Comparison of ENCODE assay signal across 20 cellular contexts in genomic region chr15:67385971-67386370, GRCh38.
DNase-seq lines count a peak whose midpoint lies in the region; ATAC-seq, FAIRE-seq and TF ChIP-seq lines count a peak whose summit lies in the region.
"Had no signal": no experiment of that assay in that cellular context is flagged by ENCODE, and none has a peak within 500 bp of the region (broad histone marks: within the 10 kb centered on the region; RNA-seq: fewer than 3 reads in every experiment).

No MANE protein-coding gene starts in this region.

- H3K9me3 ChIP-seq in OCI-LY1 (ENCODE audit: low read length) (no peaks in the 10 kb centered on the region), osteoblast (ENCODE audit: low read depth, low read length) (no peaks in the 10 kb centered on the region), H9 (ENCODE audit: control insufficient read depth, low read depth, low read length) (no peaks in the 10 kb centered on the region)
- H3K9me3 ChIP-seq: body of pancreas had no signal

- H4K20me1 ChIP-seq in OCI-LY1 (ENCODE audit: insufficient read depth, low read length) (no peaks in the 10 kb centered on the region), osteoblast (ENCODE audit: insufficient read depth, low read length) (no peaks in the 10 kb centered on the region), H9 (ENCODE audit: control insufficient read depth, insufficient read depth, insufficient read length) (no peaks in the 10 kb centered on the region)

- no peak overlapping the region for H2BK120ac ChIP-seq in H9 (ENCODE audit: low read depth, low read length, poor library complexity, severe bottlenecking)

- H3K9ac ChIP-seq in OCI-LY1 (ENCODE audit: low read length): no peak overlapping the region
- no peak overlapping the region for H3K9ac ChIP-seq in H9 (ENCODE audit: extremely low read depth, insufficient read length, low read length)

- no peak overlapping the region for H2BK5ac ChIP-seq in H9 (ENCODE audit: insufficient read length, low read length)

- no peaks in the 10 kb centered on the region for H3K36me3 ChIP-seq in BJ (ENCODE audit: control insufficient read depth, insufficient read depth, low read length)
- H3K36me3 ChIP-seq in OCI-LY1 (ENCODE audit: insufficient read depth, low read length): no peaks in the 10 kb centered on the region
- H3K36me3 ChIP-seq in osteoblast (ENCODE audit: insufficient read depth, low read length): no peaks in the 10 kb centered on the region

- H2BK12ac ChIP-seq in H9 (ENCODE audit: insufficient read length, low read depth, low read length): no peak overlapping the region

- no peak overlapping the region for H2AFZ ChIP-seq in OCI-LY1 (ENCODE audit: low read length)
- no peak overlapping the region for H2AFZ ChIP-seq in osteoblast (ENCODE audit: low read length)
- no peak overlapping the region for H2AFZ ChIP-seq in H9 (ENCODE audit: low read length)

- H2AK5ac ChIP-seq in H9 (ENCODE audit: insufficient read length, low read length): no peak overlapping the region

- peak; percentile 23; the same call in 1 of the 2 replicates for TF ChIP-seq CTCF in BJ (IDR thresholded peaks at IDR 0.05; ENCODE audit: insufficient read depth, low read depth, low read length)
- peak; percentile 21; the same call in 1 of the 2 replicates for TF ChIP-seq CTCF in OCI-LY1 (IDR thresholded peaks at IDR 0.05; ENCODE audit: low read length)
- TF ChIP-seq CTCF in osteoblast (IDR thresholded peaks at IDR 0.05; ENCODE audit: extremely low read depth, low read depth, low read length): peak; percentile 30
- no peak for TF ChIP-seq CTCF in H9 (conservative IDR thresholded peaks at IDR 0.05)

- no peaks in the 10 kb centered on the region for H3K23me2 ChIP-seq in H9 (ENCODE audit: insufficient read length, low read depth, low read length, poor library complexity, severe bottlenecking)

- no peak overlapping the region for H3K18ac ChIP-seq in H9 (ENCODE audit: insufficient read length, low read depth, low read length)

- H3T11ph ChIP-seq in H9 (ENCODE audit: low read length): no peak overlapping the region

- H4K91ac ChIP-seq in H9 (ENCODE audit: insufficient read length, low read depth, low read length): no peak overlapping the region

- H3K4me1 Mint-ChIP-seq in H9: peaks cover 3 to 4% of the 10 kb centered on the region in 2 experiments
- H3K4me1 Mint-ChIP-seq: naive thymus-derived CD8-positive, alpha-beta T cell had no signal

- H3K4me3 Mint-ChIP-seq in H9: no peak overlapping the region
- H3K4me3 Mint-ChIP-seq: activated CD4-positive, alpha-beta T cell treated with anti-CD3 and anti-CD28 coated beads, Interleukin-2, amount 10 ng/mL, durations not matched to agents 7 days and 5 days; activated naive CD8-positive, alpha-beta T cell treated with anti-CD3 and anti-CD28 coated beads, Interleukin-2, amount 10 ng/mL, durations not matched to agents 7 days and 5 days; naive thymus-derived CD8-positive, alpha-beta T cell had no signal

- no peak overlapping the region for H3K4me2 ChIP-seq in OCI-LY1 (ENCODE audit: low read length)
- H3K4me2 ChIP-seq in osteoblast (ENCODE audit: insufficient read depth, low read length): no peak overlapping the region
- H3K4me2 ChIP-seq in H9 (ENCODE audit: insufficient read depth, insufficient read length, low read length): no peak overlapping the region

- FAIRE-seq in endometrium (lab: Jason Lieb, UNC): peak; percentile 50

- no peak overlapping the region for H3K4ac ChIP-seq in H9 (ENCODE audit: low read depth, low read length)

- no peak overlapping the region for H4K8ac ChIP-seq in H9 (replicated peaks; ENCODE audit: insufficient read length, low read depth, low read length)

- H3K79me2 ChIP-seq in OCI-LY1 (ENCODE audit: insufficient read depth, low read length) (no peaks in the 10 kb centered on the region), osteoblast (ENCODE audit: insufficient read depth, low read length) (no peaks in the 10 kb centered on the region), H9 (ENCODE audit: insufficient read depth, low read length) (no peaks in the 10 kb centered on the region)

- no peak overlapping the region for H3K27ac ChIP-seq in OCI-LY1 (ENCODE audit: low read depth, low read length, poor library complexity, severe bottlenecking)
- H3K27ac ChIP-seq in osteoblast (ENCODE audit: low read depth, low read length): no peak overlapping the region
- H3K27ac ChIP-seq in H9 (ENCODE audit: insufficient read length, low read depth, low read length): no peak overlapping the region
- H3K27ac ChIP-seq: body of pancreas, epithelial cell of prostate had no signal

- no CpG with 5 or more reads among the region's 1 CpG for WGBS in H9 (ENCODE audit: extremely low coverage, insufficient read length, low lambda C conversion rate)

- H3K9me3 Mint-ChIP-seq in H9: no peaks in the 10 kb centered on the region
- H3K9me3 Mint-ChIP-seq: activated CD4-positive, alpha-beta T cell treated with anti-CD3 and anti-CD28 coated beads, Interleukin-2, amount 10 ng/mL, durations not matched to agents 7 days and 5 days; activated naive CD8-positive, alpha-beta T cell treated with anti-CD3 and anti-CD28 coated beads, Interleukin-2, amount 10 ng/mL, durations not matched to agents 7 days and 5 days; activated T-helper 2 cell treated with anti-CD3 and anti-CD28 coated beads, Interferon-gamma antibody, Interleukin-2, Interleukin-4, amounts not matched to agents 10 μg/mL and 5 μg/mL and 100 μg/mL, durations not matched to agents 14 hours and 24 hours and 36 hours; naive thymus-derived CD8-positive, alpha-beta T cell had no signal

- ATAC-seq in HG03439 (IDR thresholded peaks at IDR 0.05; ENCODE audit: unreplicated experiment): no peak
- ATAC-seq: body of pancreas; left cardiac atrium; naive thymus-derived CD8-positive, alpha-beta T cell had no signal

- no peak overlapping the region for H2BK20ac ChIP-seq in H9 (ENCODE audit: low read depth, low read length, poor library complexity, severe bottlenecking)

- CTCF ChIA-PET in BJ (lab: Yijun Ruan, JAX): interaction anchor here (1.7 kb wide), 1 partner anchor 450 kb away, joined by 5 read pairs; no protein-coding TSS in a partner anchor

- POLR2A ChIA-PET in BJ (lab: Charles Lee): no interaction called here

- no peaks in the 10 kb centered on the region for H3K36me3 Mint-ChIP-seq in H9 (ENCODE audit: insufficient read depth in 1 of 3, low read depth in 3 of 3)
- H3K36me3 Mint-ChIP-seq: activated naive CD8-positive, alpha-beta T cell treated with anti-CD3 and anti-CD28 coated beads, Interleukin-2, amount 10 ng/mL, durations not matched to agents 7 days and 5 days; naive thymus-derived CD8-positive, alpha-beta T cell had no signal

- H4K5ac ChIP-seq in H9 (ENCODE audit: insufficient read length, low read depth, low read length): no peak overlapping the region

- H3K4me3 ChIP-seq in BJ (ENCODE audit: low read depth, low read length) (no peak overlapping the region), OCI-LY1 (ENCODE audit: low read depth, low read length, poor library complexity, severe bottlenecking) (no peak overlapping the region), osteoblast (ENCODE audit: insufficient read depth, low read length) (no peak overlapping the region)
- H3K4me3 ChIP-seq: body of pancreas had no signal

- no peaks in the 10 kb centered on the region; the same call in 1 of the 2 replicates for H3K27me3 Mint-ChIP-seq in H9 (ENCODE audit: low read depth)
- H3K27me3 Mint-ChIP-seq: progenitor cell of endocrine pancreas had no signal

- H3K4me1 ChIP-seq in OCI-LY1 (ENCODE audit: insufficient read depth, low read length, severe bottlenecking) (no peaks in the 10 kb centered on the region), osteoblast (ENCODE audit: insufficient read depth, low read length) (no peaks in the 10 kb centered on the region), H9 (ENCODE audit: insufficient read depth, low read length) (no peaks in the 10 kb centered on the region)
- H3K4me1 ChIP-seq: body of pancreas had no signal

- H3K79me1 ChIP-seq in H9 (ENCODE audit: insufficient read depth, low read depth, low read length, poor library complexity, severe bottlenecking): no peaks in the 10 kb centered on the region

- no peak overlapping the region for H2BK15ac ChIP-seq in H9 (ENCODE audit: low read depth, low read length)

- H3K56ac ChIP-seq in H9 (ENCODE audit: insufficient read length, low read depth, low read length): no peak overlapping the region

- H3K23ac ChIP-seq in H9 (ENCODE audit: insufficient read length, low read depth, low read length): no peak overlapping the region

- no peak overlapping the region for H3K27ac Mint-ChIP-seq in H9
- H3K27ac Mint-ChIP-seq: activated CD4-positive, alpha-beta T cell treated with anti-CD3 and anti-CD28 coated beads, Interleukin-2, amount 10 ng/mL, durations not matched to agents 7 days and 5 days; activated naive CD8-positive, alpha-beta T cell treated with anti-CD3 and anti-CD28 coated beads, Interleukin-2, amount 10 ng/mL, durations not matched to agents 7 days and 5 days; activated T-helper 2 cell treated with anti-CD3 and anti-CD28 coated beads, Interferon-gamma antibody, Interleukin-2, Interleukin-4, amounts not matched to agents 10 μg/mL and 5 μg/mL and 100 μg/mL, durations not matched to agents 14 hours and 24 hours and 36 hours; naive thymus-derived CD8-positive, alpha-beta T cell; progenitor cell of endocrine pancreas had no signal

- H3K9me2 ChIP-seq in OCI-LY1 (ENCODE audit: low read depth, low read length): no peaks in the 10 kb centered on the region

- DNase-seq in BJ (ENCODE audit: low read depth) (no peak), osteoblast (ENCODE audit: insufficient read length, low spot score, missing footprints) (no peak), cerebellar cortex (ENCODE audit: low spot score) (no peak), H9 (no peak), D341Med (ENCODE audit: low spot score) (no peak)
- DNase-seq: activated CD4-positive, alpha-beta T cell treated with anti-CD3 and anti-CD28 coated beads, Interleukin-2, amount 10 ng/mL, durations not matched to agents 7 days and 5 days; activated naive CD8-positive, alpha-beta T cell treated with anti-CD3 and anti-CD28 coated beads, Interleukin-2, amount 10 ng/mL, durations not matched to agents 7 days and 5 days; body of pancreas; left cardiac atrium; naive thymus-derived CD8-positive, alpha-beta T cell; NCI-H1417 treated with DMSO at 0.1 percent for 48 hours; SHP77 treated with DMSO at 0.1 percent for 48 hours; stimulated activated CD4-positive, alpha-beta T cell treated with anti-CD3 and anti-CD28 coated beads, Interleukin-2, amount 100 ng/mL, for 24 hours; stimulated activated naive CD4-positive, alpha-beta T cell had no signal

- H3K14ac ChIP-seq in H9 (ENCODE audit: insufficient read depth, low read length): no peak overlapping the region

- H3F3A ChIP-seq in OCI-LY1 (ENCODE audit: insufficient read depth, low read length): no peaks in the 10 kb centered on the region

- H3K27me3 ChIP-seq in BJ (ENCODE audit: control insufficient read depth, insufficient read depth, low read length): 0 out of 2 replicates have a peak, but pooled peaks cover 1% of the 10 kb centered on the region
- no peaks in the 10 kb centered on the region for H3K27me3 ChIP-seq in OCI-LY1 (ENCODE audit: insufficient read depth, low read length)
- no peaks in the 10 kb centered on the region for H3K27me3 ChIP-seq in osteoblast (ENCODE audit: insufficient read depth, low read length)
- H3K27me3 ChIP-seq in H9 (ENCODE audit: insufficient read depth, low read length): no peaks in the 10 kb centered on the region
- H3K27me3 ChIP-seq: body of pancreas had no signal
